Comparison of ENCODE assay signal across 8 cellular contexts in genomic region chr7:128531105-128531954, GRCh38. TPM values are rescaled to one million over a fixed set of nuclear protein-coding genes. Genes with fewer than 3 reads are reported as not detected.
DNase-seq lines count a peak whose midpoint lies in the region; ATAC-seq and TF ChIP-seq lines count a peak whose summit lies in the region.
"Not testable (repeated sequence)": the region's sequence is repeated elsewhere in the genome, so short reads cannot be mapped to it uniquely, and the experiment has no call there.

No MANE protein-coding gene starts in this region.

- H3K4me3 Mint-ChIP-seq in activated T-cell treated with anti-CD3 and anti-CD28 coated beads, Interleukin-2, amount 50 U/mL, for 24 hours: peak overlapping the region; percentile 66

- H3K27me3 Mint-ChIP-seq in activated T-cell treated with anti-CD3 and anti-CD28 coated beads, Interleukin-2, amount 50 U/mL, for 24 hours: not testable (repeated sequence)

- TF ChIP-seq CTCF in PC-3 (conservative IDR thresholded peaks at IDR 0.05; ENCODE audit: low read depth, low read length): not testable (repeated sequence)

- H3K27ac Mint-ChIP-seq in activated T-cell treated with anti-CD3 and anti-CD28 coated beads, Interleukin-2, amount 50 U/mL, for 24 hours: peak overlapping the region; percentile 66

- DNase-seq in DMS 273 (lab: John Stamatoyannopoulos, UW; ENCODE audit: unreplicated experiment) (peak; percentile 89), PC-3 (peak; percentile 81)
- peak; percentile 65 for DNase-seq in Jurkat, Clone E6-1 (ENCODE audit: low read depth, low spot score)
- DNase-seq in activated T-cell treated with anti-CD3 and anti-CD28 coated beads, Interleukin-2, amount 50 U/mL, for 24 hours: peak; percentile 83
- DNase-seq in stimulated activated CD8-positive, alpha-beta memory T cell treated with anti-CD3 and anti-CD28 coated beads, Interleukin-4, amount 100 ng/mL, for 4 hours (ENCODE audit: low read depth in 2 of 2, low spot score in 1 of 2): peak; percentile 51 to 60

- H2AFZ ChIP-seq in PC-3 (ENCODE audit: low read length): peak overlapping the region; percentile 53; the same call in 1 of the 2 replicates

- peak overlapping the region; percentile 87; the same call in 1 of the 2 replicates for H3K4me2 ChIP-seq in PC-3 (ENCODE audit: low read length)

- H3K4me1 Mint-ChIP-seq in activated T-cell treated with anti-CD3 and anti-CD28 coated beads, Interleukin-2, amount 50 U/mL, for 24 hours (ENCODE audit: low read depth): peaks cover 31% of the 10 kb centered on the region

- peaks cover 37% of the 10 kb centered on the region for H3K36me3 Mint-ChIP-seq in activated T-cell treated with anti-CD3 and anti-CD28 coated beads, Interleukin-2, amount 50 U/mL, for 24 hours (ENCODE audit: low read depth)

- not testable (repeated sequence) for H4K20me1 ChIP-seq in PC-3 (ENCODE audit: low read length)

- POLR2A ChIA-PET in PC-3 (lab: Charles Lee; ENCODE audit: unreplicated experiment): not testable (repeated sequence)

- H3K9me3 ChIP-seq in PC-3 (ENCODE audit: low read length); mucosa of stomach (ENCODE audit: control insufficient read depth, low read length): not testable (repeated sequence)

- peaks cover 10% of the 10 kb centered on the region; the same call in 1 of the 2 replicates for H3K4me1 ChIP-seq in PC-3 (ENCODE audit: insufficient read depth, low read length)
- not testable (repeated sequence) for H3K4me1 ChIP-seq in mucosa of stomach (ENCODE audit: control insufficient read depth, insufficient read depth, low read length)

- peak overlapping the region; percentile 78 for H3K4me3 ChIP-seq in Jurkat, Clone E6-1 (ENCODE audit: low read length)
- H3K4me3 ChIP-seq in PC-3 (ENCODE audit: low read length): peak overlapping the region; percentile 79
- not testable (repeated sequence) for H3K4me3 ChIP-seq in mucosa of stomach (ENCODE audit: low read length)

- not testable (repeated sequence) for H3K36me3 ChIP-seq in PC-3 (ENCODE audit: low read depth, low read length); mucosa of stomach (ENCODE audit: control insufficient read depth, insufficient read depth, low read length)

- not testable (repeated sequence) for BruUV-seq in PC-3 (replicated peaks; lab: Mats Ljungman, UMichigan)

- not testable (repeated sequence) for H3F3A ChIP-seq in PC-3 (ENCODE audit: low read length, unreplicated experiment)

- H3K9ac ChIP-seq in PC-3 (ENCODE audit: low read length) (peak overlapping the region; percentile 89), mucosa of stomach (ENCODE audit: low read length) (peak overlapping the region; percentile 88)

- not testable (repeated sequence) for H3K27me3 ChIP-seq in PC-3 (ENCODE audit: low read length); mucosa of stomach (ENCODE audit: control insufficient read depth, insufficient read depth, low read length)

- H3K27ac ChIP-seq in PC-3 (ENCODE audit: low read length): peak overlapping the region; percentile 40; the same call in 1 of the 2 replicates

- intact Hi-C loops in PC-3 (cut with micrococcal nuclease): loop anchor here (10.0 kb wide), 1 partner anchor 57 kb away; the partner anchor contains the start of gene METTL2B

- not testable (repeated sequence) for H3K9me2 ChIP-seq in PC-3 (replicated peaks; ENCODE audit: low read length)

- not testable (repeated sequence) for H3K9me3 Mint-ChIP-seq in activated T-cell treated with anti-CD3 and anti-CD28 coated beads, Interleukin-2, amount 50 U/mL, for 24 hours

- CTCF ChIA-PET in PC-3 (lab: Charles Lee): not testable (repeated sequence)

- ATAC-seq in GM21723 (IDR thresholded peaks at IDR 0.05; ENCODE audit: unreplicated experiment) (peak; percentile 76), PC-3 (peak; percentile 85), esophagus mucosa (peak; percentile 90)

- H3K79me2 ChIP-seq in PC-3 (ENCODE audit: low read length): peaks cover 52% of the 10 kb centered on the region

RNA-seq across cellular contexts. Expression of gene METTL2B, which starts 54.8 kb away (rescaled TPM):
- polyA plus RNA-seq in Jurkat, Clone E6-1 (2012; ENCODE audit: insufficient read depth, insufficient read length): 27.0 TPM
- total RNA-seq in PC-3 (2014; rRNA removed): 33.8 and 37.1 TPM in 2 replicates
- total RNA-seq in esophagus mucosa: 18.4 TPM
